In genomic region chr10:60397792-60398191, GRCh38 we compare ENCODE assay signal across 17 cellular contexts.
"Had no signal": no experiment of that assay in that cellular context is flagged by ENCODE, and none has a peak within 500 bp of the region (broad histone marks: within the 10 kb centered on the region; RNA-seq: fewer than 3 reads in every experiment).

No MANE protein-coding gene starts in this region.

- H3K36me3 ChIP-seq: cardiac muscle cell, esophagus squamous epithelium, lower lobe of right lung, neutrophil, sigmoid colon, spleen, thyroid gland had no signal

- H3K9me3 ChIP-seq: esophagus squamous epithelium, lower lobe of right lung, neutrophil, thyroid gland had no signal

- H3K4me3 ChIP-seq: cardiac muscle cell, esophagus squamous epithelium, lower lobe of right lung, sigmoid colon, spleen, thyroid gland had no signal

- DNase-seq: activated CD4-positive, alpha-beta T cell treated with anti-CD3 and anti-CD28 coated beads for 1 hour; activated CD4-positive, alpha-beta T cell treated with anti-CD3 and anti-CD28 coated beads, Interleukin-2, amount 50 U/mL, for 4 hours; activated gamma-delta T cell; dermis blood vessel endothelial cell; effector memory CD4-positive, alpha-beta T cell; esophagus squamous epithelium; hippocampal formation; islet precursor cell; lower lobe of right lung; sigmoid colon; spleen; stimulated activated CD4-positive, alpha-beta T cell treated with anti-CD3 and anti-CD28 coated beads, Interleukin-4, amount 100 ng/mL, for 4 hours; stimulated activated naive B cell treated with anti-CD40 and anti-IgM and Interleukin-4, amounts not matched to agents 10 μg/mL and 1 μg/mL and 100 μg/mL, for 72 hours; thyroid gland had no signal

- H3K4me1 ChIP-seq: lower lobe of right lung, sigmoid colon, thyroid gland had no signal

- H3K27ac ChIP-seq: cardiac muscle cell, esophagus squamous epithelium, lower lobe of right lung, neutrophil, sigmoid colon, spleen, thyroid gland, VCaP had no signal

- H3K27me3 ChIP-seq: cardiac muscle cell, esophagus squamous epithelium, neutrophil, sigmoid colon, spleen, thyroid gland had no signal
